ENCODE assay signal across 1 cellular context in the genomic region with DNA sequence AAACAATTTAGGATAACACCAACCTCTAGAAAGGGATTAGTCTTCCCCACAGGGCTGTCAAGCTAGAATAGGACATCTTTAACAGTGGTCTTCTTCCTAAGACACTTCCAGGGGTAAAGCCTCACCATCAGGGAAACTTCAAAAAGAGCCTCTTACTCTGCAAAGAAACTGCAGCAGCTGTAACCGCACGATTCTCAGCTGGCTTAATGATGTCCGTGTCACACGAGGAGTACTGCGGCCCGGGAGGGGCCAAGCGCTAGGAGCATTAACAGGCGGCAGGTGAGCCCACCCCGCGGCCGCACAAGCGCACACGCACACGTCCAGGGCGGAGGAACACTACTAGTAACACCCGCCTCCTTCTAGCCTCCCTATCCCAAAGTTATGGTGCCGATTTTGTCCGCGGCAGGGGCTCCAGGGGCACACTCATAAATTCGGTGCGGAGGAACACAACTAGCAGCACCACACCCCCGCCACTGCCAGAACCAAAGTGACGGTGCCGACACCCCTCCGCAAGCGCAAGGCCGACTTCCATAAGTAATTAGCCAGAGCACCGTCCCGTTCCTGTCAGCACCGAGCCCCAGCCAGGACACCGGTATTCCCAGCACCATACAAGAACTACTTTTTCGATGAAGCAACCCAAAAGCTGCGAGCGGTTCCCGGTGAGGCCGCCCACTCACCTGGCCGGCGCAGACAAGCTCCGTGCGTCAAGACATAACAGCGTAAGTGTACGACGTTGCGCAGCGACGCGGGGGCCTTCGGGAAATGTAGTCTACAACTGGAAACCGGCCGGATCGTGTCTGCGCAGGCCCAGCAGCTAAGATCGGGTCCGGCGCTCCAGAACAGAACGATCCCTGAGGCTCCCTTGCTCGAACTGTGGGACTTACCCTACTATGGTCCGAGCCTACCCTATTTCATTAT.
TF ChIP-seq lines count a peak whose summit lies in the region.

A gene (plus strand): TSS at position 813 of the 918 bp plus-strand sequence. CDS start 3,572 bp downstream, outside the sequence.
A gene (minus strand): TSS at position 729 of the 918 bp plus-strand sequence. CDS start 8,116 bp downstream, outside the sequence.

TF ChIP-seq in HepG2, 621 proteins besides CTCF, POLR2A, EP300 and RAD21 (continued from another document and continues in another):
- TF ChIP-seq, protein P1, sequence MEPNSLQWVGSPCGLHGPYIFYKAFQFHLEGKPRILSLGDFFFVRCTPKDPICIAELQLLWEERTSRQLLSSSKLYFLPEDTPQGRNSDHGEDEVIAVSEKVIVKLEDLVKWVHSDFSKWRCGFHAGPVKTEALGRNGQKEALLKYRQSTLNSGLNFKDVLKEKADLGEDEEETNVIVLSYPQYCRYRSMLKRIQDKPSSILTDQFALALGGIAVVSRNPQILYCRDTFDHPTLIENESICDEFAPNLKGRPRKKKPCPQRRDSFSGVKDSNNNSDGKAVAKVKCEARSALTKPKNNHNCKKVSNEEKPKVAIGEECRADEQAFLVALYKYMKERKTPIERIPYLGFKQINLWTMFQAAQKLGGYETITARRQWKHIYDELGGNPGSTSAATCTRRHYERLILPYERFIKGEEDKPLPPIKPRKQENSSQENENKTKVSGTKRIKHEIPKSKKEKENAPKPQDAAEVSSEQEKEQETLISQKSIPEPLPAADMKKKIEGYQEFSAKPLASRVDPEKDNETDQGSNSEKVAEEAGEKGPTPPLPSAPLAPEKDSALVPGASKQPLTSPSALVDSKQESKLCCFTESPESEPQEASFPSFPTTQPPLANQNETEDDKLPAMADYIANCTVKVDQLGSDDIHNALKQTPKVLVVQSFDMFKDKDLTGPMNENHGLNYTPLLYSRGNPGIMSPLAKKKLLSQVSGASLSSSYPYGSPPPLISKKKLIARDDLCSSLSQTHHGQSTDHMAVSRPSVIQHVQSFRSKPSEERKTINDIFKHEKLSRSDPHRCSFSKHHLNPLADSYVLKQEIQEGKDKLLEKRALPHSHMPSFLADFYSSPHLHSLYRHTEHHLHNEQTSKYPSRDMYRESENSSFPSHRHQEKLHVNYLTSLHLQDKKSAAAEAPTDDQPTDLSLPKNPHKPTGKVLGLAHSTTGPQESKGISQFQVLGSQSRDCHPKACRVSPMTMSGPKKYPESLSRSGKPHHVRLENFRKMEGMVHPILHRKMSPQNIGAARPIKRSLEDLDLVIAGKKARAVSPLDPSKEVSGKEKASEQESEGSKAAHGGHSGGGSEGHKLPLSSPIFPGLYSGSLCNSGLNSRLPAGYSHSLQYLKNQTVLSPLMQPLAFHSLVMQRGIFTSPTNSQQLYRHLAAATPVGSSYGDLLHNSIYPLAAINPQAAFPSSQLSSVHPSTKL (CRISPR knock-in tag; IDR thresholded peaks at IDR 0.05), result peak; percentile 17; the same call in 1 of the 2 replicates
- TF ChIP-seq NCOA5 (CRISPR knock-in tag; IDR thresholded peaks at IDR 0.05) (no peak), ARHGAP35 (CRISPR knock-in tag; IDR thresholded peaks at IDR 0.05; ENCODE audit: borderline replicate concordance) (no peak), HDAC2 (CRISPR knock-in tag; IDR thresholded peaks at IDR 0.05) (no peak; the same call in 1 of the 2 replicates), ZMYM2 (CRISPR knock-in tag; IDR thresholded peaks at IDR 0.05) (no peak), SAP130 (CRISPR knock-in tag; IDR thresholded peaks at IDR 0.05; ENCODE audit: low read depth) (peak; percentile 84), ZFP1 (CRISPR knock-in tag; IDR thresholded peaks at IDR 0.05) (no peak), MIXL1 (CRISPR knock-in tag; IDR thresholded peaks at IDR 0.05) (0 out of 2 replicates have a peak, but pooled peaks have one; percentile 30), YY1 (IDR thresholded peaks at IDR 0.05; ENCODE audit: insufficient read depth, insufficient replicate concordance, low read depth, low read length) (no peak), ZSCAN12 (CRISPR knock-in tag; IDR thresholded peaks at IDR 0.05) (no peak), STAT5B (CRISPR knock-in tag; IDR thresholded peaks at IDR 0.05) (no peak), FOXA3 (CRISPR knock-in tag; IDR thresholded peaks at IDR 0.05) (no peak), ZNF772 (CRISPR knock-in tag; IDR thresholded peaks at IDR 0.05) (peak; percentile 44; the same call in 1 of the 2 replicates), KMT2B (CRISPR knock-in tag; IDR thresholded peaks at IDR 0.05) (peak; percentile 93), HHEX (CRISPR knock-in tag; IDR thresholded peaks at IDR 0.05) (no peak), ZNF841 (CRISPR knock-in tag; IDR thresholded peaks at IDR 0.05; ENCODE audit: borderline replicate concordance) (no peak), ZKSCAN8 (CRISPR knock-in tag; IDR thresholded peaks at IDR 0.05; ENCODE audit: borderline replicate concordance) (no peak), PCBP1 (IDR thresholded peaks at IDR 0.05; ENCODE audit: borderline replicate concordance, low read depth, low read length) (peak; percentile 97; the same call in 1 of the 2 replicates), PRPF4 (IDR thresholded peaks at IDR 0.05; ENCODE audit: low read depth, low read length, poor library complexity, severe bottlenecking) (no peak), ZNF570 (CRISPR knock-in tag; IDR thresholded peaks at IDR 0.05; ENCODE audit: borderline replicate concordance) (no peak)
- TF ChIP-seq, protein P2, sequence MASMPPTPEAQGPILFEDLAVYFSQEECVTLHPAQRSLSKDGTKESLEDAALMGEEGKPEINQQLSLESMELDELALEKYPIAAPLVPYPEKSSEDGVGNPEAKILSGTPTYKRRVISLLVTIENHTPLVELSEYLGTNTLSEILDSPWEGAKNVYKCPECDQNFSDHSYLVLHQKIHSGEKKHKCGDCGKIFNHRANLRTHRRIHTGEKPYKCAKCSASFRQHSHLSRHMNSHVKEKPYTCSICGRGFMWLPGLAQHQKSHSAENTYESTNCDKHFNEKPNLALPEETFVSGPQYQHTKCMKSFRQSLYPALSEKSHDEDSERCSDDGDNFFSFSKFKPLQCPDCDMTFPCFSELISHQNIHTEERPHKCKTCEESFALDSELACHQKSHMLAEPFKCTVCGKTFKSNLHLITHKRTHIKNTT (CRISPR knock-in tag; IDR thresholded peaks at IDR 0.05), result no peak
- TF ChIP-seq, protein P3, sequence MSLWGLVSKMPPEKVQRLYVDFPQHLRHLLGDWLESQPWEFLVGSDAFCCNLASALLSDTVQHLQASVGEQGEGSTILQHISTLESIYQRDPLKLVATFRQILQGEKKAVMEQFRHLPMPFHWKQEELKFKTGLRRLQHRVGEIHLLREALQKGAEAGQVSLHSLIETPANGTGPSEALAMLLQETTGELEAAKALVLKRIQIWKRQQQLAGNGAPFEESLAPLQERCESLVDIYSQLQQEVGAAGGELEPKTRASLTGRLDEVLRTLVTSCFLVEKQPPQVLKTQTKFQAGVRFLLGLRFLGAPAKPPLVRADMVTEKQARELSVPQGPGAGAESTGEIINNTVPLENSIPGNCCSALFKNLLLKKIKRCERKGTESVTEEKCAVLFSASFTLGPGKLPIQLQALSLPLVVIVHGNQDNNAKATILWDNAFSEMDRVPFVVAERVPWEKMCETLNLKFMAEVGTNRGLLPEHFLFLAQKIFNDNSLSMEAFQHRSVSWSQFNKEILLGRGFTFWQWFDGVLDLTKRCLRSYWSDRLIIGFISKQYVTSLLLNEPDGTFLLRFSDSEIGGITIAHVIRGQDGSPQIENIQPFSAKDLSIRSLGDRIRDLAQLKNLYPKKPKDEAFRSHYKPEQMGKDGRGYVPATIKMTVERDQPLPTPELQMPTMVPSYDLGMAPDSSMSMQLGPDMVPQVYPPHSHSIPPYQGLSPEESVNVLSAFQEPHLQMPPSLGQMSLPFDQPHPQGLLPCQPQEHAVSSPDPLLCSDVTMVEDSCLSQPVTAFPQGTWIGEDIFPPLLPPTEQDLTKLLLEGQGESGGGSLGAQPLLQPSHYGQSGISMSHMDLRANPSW (CRISPR knock-in tag; IDR thresholded peaks at IDR 0.05; ENCODE audit: borderline replicate concordance), result peak; percentile 60; the same call in 1 of the 2 replicates
- TF ChIP-seq, protein P4, sequence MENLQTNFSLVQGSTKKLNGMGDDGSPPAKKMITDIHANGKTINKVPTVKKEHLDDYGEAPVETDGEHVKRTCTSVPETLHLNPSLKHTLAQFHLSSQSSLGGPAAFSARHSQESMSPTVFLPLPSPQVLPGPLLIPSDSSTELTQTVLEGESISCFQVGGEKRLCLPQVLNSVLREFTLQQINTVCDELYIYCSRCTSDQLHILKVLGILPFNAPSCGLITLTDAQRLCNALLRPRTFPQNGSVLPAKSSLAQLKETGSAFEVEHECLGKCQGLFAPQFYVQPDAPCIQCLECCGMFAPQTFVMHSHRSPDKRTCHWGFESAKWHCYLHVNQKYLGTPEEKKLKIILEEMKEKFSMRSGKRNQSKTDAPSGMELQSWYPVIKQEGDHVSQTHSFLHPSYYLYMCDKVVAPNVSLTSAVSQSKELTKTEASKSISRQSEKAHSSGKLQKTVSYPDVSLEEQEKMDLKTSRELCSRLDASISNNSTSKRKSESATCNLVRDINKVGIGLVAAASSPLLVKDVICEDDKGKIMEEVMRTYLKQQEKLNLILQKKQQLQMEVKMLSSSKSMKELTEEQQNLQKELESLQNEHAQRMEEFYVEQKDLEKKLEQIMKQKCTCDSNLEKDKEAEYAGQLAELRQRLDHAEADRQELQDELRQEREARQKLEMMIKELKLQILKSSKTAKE (CRISPR knock-in tag; IDR thresholded peaks at IDR 0.05; ENCODE audit: borderline replicate concordance), result no peak
- TF ChIP-seq, protein P5, sequence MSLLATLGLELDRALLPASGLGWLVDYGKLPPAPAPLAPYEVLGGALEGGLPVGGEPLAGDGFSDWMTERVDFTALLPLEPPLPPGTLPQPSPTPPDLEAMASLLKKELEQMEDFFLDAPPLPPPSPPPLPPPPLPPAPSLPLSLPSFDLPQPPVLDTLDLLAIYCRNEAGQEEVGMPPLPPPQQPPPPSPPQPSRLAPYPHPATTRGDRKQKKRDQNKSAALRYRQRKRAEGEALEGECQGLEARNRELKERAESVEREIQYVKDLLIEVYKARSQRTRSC (CRISPR knock-in tag; IDR thresholded peaks at IDR 0.05; ENCODE audit: low read depth), result no peak
- TF ChIP-seq, protein P6, sequence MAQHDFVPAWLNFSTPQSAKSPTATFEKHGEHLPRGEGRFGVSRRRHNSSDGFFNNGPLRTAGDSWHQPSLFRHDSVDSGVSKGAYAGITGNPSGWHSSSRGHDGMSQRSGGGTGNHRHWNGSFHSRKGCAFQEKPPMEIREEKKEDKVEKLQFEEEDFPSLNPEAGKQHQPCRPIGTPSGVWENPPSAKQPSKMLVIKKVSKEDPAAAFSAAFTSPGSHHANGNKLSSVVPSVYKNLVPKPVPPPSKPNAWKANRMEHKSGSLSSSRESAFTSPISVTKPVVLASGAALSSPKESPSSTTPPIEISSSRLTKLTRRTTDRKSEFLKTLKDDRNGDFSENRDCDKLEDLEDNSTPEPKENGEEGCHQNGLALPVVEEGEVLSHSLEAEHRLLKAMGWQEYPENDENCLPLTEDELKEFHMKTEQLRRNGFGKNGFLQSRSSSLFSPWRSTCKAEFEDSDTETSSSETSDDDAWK (CRISPR knock-in tag; IDR thresholded peaks at IDR 0.05), result no peak
- TF ChIP-seq, protein P7, sequence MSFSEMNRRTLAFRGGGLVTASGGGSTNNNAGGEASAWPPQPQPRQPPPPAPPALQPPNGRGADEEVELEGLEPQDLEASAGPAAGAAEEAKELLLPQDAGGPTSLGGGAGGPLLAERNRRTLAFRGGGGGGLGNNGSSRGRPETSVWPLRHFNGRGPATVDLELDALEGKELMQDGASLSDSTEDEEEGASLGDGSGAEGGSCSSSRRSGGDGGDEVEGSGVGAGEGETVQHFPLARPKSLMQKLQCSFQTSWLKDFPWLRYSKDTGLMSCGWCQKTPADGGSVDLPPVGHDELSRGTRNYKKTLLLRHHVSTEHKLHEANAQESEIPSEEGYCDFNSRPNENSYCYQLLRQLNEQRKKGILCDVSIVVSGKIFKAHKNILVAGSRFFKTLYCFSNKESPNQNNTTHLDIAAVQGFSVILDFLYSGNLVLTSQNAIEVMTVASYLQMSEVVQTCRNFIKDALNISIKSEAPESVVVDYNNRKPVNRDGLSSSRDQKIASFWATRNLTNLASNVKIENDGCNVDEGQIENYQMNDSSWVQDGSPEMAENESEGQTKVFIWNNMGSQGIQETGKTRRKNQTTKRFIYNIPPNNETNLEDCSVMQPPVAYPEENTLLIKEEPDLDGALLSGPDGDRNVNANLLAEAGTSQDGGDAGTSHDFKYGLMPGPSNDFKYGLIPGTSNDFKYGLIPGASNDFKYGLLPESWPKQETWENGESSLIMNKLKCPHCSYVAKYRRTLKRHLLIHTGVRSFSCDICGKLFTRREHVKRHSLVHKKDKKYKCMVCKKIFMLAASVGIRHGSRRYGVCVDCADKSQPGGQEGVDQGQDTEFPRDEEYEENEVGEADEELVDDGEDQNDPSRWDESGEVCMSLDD (CRISPR knock-in tag; IDR thresholded peaks at IDR 0.05; ENCODE audit: borderline replicate concordance), result no peak
- TF ChIP-seq, protein P8, sequence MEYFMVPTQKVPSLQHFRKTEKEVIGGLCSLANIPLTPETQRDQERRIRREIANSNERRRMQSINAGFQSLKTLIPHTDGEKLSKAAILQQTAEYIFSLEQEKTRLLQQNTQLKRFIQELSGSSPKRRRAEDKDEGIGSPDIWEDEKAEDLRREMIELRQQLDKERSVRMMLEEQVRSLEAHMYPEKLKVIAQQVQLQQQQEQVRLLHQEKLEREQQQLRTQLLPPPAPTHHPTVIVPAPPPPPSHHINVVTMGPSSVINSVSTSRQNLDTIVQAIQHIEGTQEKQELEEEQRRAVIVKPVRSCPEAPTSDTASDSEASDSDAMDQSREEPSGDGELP (IDR thresholded peaks at IDR 0.05; ENCODE audit: borderline replicate concordance, low read depth), result peak; percentile 60; the same call in 1 of the 2 replicates
- TF ChIP-seq, protein P9, sequence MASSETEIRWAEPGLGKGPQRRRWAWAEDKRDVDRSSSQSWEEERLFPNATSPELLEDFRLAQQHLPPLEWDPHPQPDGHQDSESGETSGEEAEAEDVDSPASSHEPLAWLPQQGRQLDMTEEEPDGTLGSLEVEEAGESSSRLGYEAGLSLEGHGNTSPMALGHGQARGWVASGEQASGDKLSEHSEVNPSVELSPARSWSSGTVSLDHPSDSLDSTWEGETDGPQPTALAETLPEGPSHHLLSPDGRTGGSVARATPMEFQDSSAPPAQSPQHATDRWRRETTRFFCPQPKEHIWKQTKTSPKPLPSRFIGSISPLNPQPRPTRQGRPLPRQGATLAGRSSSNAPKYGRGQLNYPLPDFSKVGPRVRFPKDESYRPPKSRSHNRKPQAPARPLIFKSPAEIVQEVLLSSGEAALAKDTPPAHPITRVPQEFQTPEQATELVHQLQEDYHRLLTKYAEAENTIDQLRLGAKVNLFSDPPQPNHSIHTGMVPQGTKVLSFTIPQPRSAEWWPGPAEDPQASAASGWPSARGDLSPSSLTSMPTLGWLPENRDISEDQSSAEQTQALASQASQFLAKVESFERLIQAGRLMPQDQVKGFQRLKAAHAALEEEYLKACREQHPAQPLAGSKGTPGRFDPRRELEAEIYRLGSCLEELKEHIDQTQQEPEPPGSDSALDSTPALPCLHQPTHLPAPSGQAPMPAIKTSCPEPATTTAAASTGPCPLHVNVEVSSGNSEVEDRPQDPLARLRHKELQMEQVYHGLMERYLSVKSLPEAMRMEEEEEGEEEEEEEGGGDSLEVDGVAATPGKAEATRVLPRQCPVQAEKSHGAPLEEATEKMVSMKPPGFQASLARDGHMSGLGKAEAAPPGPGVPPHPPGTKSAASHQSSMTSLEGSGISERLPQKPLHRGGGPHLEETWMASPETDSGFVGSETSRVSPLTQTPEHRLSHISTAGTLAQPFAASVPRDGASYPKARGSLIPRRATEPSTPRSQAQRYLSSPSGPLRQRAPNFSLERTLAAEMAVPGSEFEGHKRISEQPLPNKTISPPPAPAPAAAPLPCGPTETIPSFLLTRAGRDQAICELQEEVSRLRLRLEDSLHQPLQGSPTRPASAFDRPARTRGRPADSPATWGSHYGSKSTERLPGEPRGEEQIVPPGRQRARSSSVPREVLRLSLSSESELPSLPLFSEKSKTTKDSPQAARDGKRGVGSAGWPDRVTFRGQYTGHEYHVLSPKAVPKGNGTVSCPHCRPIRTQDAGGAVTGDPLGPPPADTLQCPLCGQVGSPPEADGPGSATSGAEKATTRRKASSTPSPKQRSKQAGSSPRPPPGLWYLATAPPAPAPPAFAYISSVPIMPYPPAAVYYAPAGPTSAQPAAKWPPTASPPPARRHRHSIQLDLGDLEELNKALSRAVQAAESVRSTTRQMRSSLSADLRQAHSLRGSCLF (CRISPR knock-in tag; IDR thresholded peaks at IDR 0.05; ENCODE audit: borderline replicate concordance), result no peak
